Comparison of ENCODE assay signal across 26 cellular contexts in the genomic region with DNA sequence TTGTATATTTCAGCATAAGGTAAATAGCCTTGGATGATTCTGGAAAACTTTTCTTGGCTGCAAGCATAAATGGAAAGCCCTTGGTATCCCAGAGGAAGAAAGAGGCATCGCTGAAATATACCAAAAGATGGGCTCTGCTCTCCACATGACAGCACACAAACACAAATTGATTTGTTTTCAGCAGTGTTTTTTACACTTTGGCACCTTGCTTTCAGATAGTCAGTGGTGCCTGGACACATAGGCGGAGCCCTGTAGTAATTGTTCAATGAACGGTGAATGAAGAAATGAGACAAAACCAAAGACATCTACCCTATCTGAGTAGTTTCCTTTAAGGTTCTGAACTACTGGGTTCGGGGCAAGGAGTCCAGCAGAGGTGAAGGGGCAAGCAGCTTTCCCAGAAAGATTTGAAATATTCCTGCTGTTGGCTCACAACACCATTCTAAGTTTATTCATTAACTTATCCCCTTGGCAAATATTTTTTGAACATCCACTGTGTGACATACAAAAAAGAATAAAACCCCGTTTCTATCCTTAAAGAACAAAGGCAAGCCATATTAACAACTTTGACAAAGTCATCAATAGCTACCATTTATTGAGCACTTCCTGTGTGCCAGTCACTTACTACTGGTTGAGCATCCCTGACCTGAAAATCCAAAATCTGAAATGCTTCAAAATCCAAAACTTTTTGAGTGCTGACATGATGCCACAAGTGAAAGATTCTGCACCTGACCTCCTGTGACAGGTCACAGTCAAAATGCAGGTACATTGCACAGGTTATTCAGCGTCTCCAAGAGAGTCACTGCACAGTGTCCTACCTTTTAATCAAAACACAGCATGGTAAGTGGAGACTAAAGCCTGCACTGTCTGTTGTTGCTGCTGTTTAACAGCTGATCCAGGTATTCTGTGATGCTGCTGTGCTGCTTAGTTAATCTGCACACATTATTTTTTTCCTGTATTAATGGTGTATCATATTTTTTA.
"Had no signal": no experiment of that assay in that cellular context is flagged by ENCODE, and none has a peak within 500 bp of the region (broad histone marks: within the 10 kb centered on the region; RNA-seq: fewer than 3 reads in every experiment).

No MANE protein-coding gene starts in this region.

- H3K27ac ChIP-seq: brain microvascular endothelial cell had no signal

- ATAC-seq: activated T-cell treated with anti-CD3 and anti-CD28 coated beads, Interleukin-2, amount 50 U/mL, for 4 hours; T-helper 17 cell; WTC11 had no signal

- H3K27me3 ChIP-seq: brain microvascular endothelial cell, MG63 had no signal

- H3K36me3 ChIP-seq: brain microvascular endothelial cell, MG63 had no signal

- DNase-seq: activated CD4-positive, alpha-beta memory T cell treated with anti-CD3 and anti-CD28 coated beads for 36 hours; activated CD4-positive, alpha-beta T cell treated with anti-CD3 and anti-CD28 coated beads for 48 hours; activated CD4-positive, CD25-positive, alpha-beta regulatory T cell treated with anti-CD3 and anti-CD28 coated beads, Interleukin-2, amount 50 U/mL, for 72 hours; activated CD8-positive, alpha-beta memory T cell treated with anti-CD3 and anti-CD28 coated beads for 24 hours; activated effector memory CD4-positive, alpha-beta T cell treated with anti-CD3 and anti-CD28 coated beads, Interleukin-2, amount 50 U/mL, for 16 hours; activated naive CD4-positive, alpha-beta T cell treated with Interleukin-2 at 50 U/mL for 16 hours; activated T-cell treated with anti-CD3 and anti-CD28 coated beads, Interleukin-2, amount 50 U/mL, for 4 hours; amygdala; brain microvascular endothelial cell; MG63; MV-4-11; NCI-H1092 treated with DMSO at 0.1 percent for 48 hours; NCI-H1417 treated with DMSO at 0.1 percent for 48 hours; NCI-H1694; NCI-H2029; NCI-H2107; NCI-H345; NCI-H510A; NCI-H526 treated with DMSO at 0.1 percent for 48 hours; NCI-H82; NK-92 treated with Interleukin-12 subunit alpha and Interleukin-12 subunit beta, amount 100 ng/mL, for 24 hours; OCI-M1; SIG-M5; T-helper 17 cell; T-helper 9 cell had no signal

- H3K9me3 ChIP-seq: MG63 had no signal

- H3K4me3 ChIP-seq: MG63 had no signal
